In the genomic region with DNA sequence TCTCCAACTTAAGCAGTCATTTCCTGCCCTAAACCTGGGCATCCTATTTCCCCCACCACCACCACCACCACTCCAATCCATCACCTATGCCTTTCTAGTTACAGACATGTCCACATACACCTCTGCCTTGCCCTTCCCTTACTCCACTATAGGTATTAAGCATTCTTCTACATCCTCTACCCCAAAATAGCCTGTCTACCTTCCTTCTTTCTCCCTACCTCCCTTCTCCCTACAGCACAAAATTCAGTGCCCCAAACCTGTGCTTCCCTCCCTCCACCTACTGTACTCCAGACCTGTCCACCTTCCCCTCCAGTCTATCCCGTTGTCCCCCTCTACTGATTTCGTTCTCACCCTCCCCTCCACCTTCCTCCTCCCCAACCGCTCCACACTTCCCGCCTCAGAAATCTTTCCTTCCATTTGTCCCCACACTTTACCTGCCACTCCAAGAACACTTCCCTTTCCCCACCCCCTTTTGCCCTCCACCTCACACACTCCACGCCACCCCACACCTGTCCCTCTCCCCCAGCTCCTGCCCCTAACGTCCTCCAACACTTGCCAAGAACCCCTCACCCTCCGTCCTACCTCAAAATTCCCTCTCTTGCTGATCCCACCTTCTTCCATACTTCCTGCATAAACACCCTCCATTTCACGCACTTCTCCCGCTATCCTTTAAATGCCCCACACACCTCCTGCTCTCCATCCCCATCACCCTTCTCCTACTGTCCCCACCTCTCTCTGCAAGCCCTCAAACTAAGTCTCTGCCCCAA, we compare ENCODE assay signal across 1 cellular context.
TF ChIP-seq lines count a peak whose summit lies in the region.

No MANE protein-coding gene starts in this region.

TF ChIP-seq in HEK293, 187 proteins besides CTCF, POLR2A, EP300 and RAD21 (continued from another document):
- TF ChIP-seq MZF1 (tag by site-specific recombination; IDR thresholded peaks at IDR 0.05; ENCODE audit: borderline replicate concordance) = no peak
- no peak for TF ChIP-seq ZNF521 (tag by site-specific recombination; IDR thresholded peaks at IDR 0.05)
- TF ChIP-seq SCRT1 (tag by site-specific recombination; IDR thresholded peaks at IDR 0.05; ENCODE audit: borderline replicate concordance) = no peak
- TF ChIP-seq ZNF610 (tag by site-specific recombination; IDR thresholded peaks at IDR 0.05; ENCODE audit: borderline replicate concordance) = no peak
- no peak for TF ChIP-seq ZNF138 (tag by site-specific recombination; IDR thresholded peaks at IDR 0.05; ENCODE audit: borderline replicate concordance)
- no peak for TF ChIP-seq RBAK (tag by site-specific recombination; IDR thresholded peaks at IDR 0.05)
- TF ChIP-seq, protein P1, sequence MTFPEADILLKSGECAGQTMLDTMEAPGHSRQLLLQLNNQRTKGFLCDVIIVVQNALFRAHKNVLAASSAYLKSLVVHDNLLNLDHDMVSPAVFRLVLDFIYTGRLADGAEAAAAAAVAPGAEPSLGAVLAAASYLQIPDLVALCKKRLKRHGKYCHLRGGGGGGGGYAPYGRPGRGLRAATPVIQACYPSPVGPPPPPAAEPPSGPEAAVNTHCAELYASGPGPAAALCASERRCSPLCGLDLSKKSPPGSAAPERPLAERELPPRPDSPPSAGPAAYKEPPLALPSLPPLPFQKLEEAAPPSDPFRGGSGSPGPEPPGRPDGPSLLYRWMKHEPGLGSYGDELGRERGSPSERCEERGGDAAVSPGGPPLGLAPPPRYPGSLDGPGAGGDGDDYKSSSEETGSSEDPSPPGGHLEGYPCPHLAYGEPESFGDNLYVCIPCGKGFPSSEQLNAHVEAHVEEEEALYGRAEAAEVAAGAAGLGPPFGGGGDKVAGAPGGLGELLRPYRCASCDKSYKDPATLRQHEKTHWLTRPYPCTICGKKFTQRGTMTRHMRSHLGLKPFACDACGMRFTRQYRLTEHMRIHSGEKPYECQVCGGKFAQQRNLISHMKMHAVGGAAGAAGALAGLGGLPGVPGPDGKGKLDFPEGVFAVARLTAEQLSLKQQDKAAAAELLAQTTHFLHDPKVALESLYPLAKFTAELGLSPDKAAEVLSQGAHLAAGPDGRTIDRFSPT (tag by site-specific recombination; IDR thresholded peaks at IDR 0.05) = no peak
- TF ChIP-seq TCF7L2 (IDR thresholded peaks at IDR 0.05; ENCODE audit: borderline replicate concordance, low read depth, low read length) = no peak
- no peak for TF ChIP-seq ZNF184 (tag by site-specific recombination; IDR thresholded peaks at IDR 0.05)
- TF ChIP-seq, protein P2, sequence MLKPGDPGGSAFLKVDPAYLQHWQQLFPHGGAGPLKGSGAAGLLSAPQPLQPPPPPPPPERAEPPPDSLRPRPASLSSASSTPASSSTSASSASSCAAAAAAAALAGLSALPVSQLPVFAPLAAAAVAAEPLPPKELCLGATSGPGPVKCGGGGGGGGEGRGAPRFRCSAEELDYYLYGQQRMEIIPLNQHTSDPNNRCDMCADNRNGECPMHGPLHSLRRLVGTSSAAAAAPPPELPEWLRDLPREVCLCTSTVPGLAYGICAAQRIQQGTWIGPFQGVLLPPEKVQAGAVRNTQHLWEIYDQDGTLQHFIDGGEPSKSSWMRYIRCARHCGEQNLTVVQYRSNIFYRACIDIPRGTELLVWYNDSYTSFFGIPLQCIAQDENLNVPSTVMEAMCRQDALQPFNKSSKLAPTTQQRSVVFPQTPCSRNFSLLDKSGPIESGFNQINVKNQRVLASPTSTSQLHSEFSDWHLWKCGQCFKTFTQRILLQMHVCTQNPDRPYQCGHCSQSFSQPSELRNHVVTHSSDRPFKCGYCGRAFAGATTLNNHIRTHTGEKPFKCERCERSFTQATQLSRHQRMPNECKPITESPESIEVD (tag by site-specific recombination; IDR thresholded peaks at IDR 0.05) = no peak
- TF ChIP-seq, protein P3, sequence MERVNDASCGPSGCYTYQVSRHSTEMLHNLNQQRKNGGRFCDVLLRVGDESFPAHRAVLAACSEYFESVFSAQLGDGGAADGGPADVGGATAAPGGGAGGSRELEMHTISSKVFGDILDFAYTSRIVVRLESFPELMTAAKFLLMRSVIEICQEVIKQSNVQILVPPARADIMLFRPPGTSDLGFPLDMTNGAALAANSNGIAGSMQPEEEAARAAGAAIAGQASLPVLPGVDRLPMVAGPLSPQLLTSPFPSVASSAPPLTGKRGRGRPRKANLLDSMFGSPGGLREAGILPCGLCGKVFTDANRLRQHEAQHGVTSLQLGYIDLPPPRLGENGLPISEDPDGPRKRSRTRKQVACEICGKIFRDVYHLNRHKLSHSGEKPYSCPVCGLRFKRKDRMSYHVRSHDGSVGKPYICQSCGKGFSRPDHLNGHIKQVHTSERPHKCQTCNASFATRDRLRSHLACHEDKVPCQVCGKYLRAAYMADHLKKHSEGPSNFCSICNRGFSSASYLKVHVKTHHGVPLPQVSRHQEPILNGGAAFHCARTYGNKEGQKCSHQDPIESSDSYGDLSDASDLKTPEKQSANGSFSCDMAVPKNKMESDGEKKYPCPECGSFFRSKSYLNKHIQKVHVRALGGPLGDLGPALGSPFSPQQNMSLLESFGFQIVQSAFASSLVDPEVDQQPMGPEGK (tag by site-specific recombination; IDR thresholded peaks at IDR 0.05) = peak; percentile 41; the same call in 1 of the 2 replicates
- TF ChIP-seq HOXA7 (CRISPR knock-in tag; IDR thresholded peaks at IDR 0.05; ENCODE audit: borderline replicate concordance) = no peak
- no peak for TF ChIP-seq ZNF555 (tag by site-specific recombination; conservative IDR thresholded peaks at IDR 0.05)
- no peak for TF ChIP-seq GLI2 (tag by site-specific recombination; IDR thresholded peaks at IDR 0.05; ENCODE audit: borderline replicate concordance, low read depth)
- no peak for TF ChIP-seq SCRT2 (tag by site-specific recombination; IDR thresholded peaks at IDR 0.05)
- no peak for TF ChIP-seq HOXD13 (CRISPR knock-in tag; IDR thresholded peaks at IDR 0.05; ENCODE audit: borderline replicate concordance)
- no peak for TF ChIP-seq ZSCAN16 (tag by site-specific recombination; IDR thresholded peaks at IDR 0.05)
- no peak for TF ChIP-seq ZNF112 (tag by site-specific recombination; IDR thresholded peaks at IDR 0.05)
- TF ChIP-seq, protein P4, sequence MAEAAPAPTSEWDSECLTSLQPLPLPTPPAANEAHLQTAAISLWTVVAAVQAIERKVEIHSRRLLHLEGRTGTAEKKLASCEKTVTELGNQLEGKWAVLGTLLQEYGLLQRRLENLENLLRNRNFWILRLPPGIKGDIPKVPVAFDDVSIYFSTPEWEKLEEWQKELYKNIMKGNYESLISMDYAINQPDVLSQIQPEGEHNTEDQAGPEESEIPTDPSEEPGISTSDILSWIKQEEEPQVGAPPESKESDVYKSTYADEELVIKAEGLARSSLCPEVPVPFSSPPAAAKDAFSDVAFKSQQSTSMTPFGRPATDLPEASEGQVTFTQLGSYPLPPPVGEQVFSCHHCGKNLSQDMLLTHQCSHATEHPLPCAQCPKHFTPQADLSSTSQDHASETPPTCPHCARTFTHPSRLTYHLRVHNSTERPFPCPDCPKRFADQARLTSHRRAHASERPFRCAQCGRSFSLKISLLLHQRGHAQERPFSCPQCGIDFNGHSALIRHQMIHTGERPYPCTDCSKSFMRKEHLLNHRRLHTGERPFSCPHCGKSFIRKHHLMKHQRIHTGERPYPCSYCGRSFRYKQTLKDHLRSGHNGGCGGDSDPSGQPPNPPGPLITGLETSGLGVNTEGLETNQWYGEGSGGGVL (tag by site-specific recombination; IDR thresholded peaks at IDR 0.05) = peak; percentile 72
- TF ChIP-seq YY1 (tag by site-specific recombination; IDR thresholded peaks at IDR 0.05) = no peak
- TF ChIP-seq ZNF248 (tag by site-specific recombination; IDR thresholded peaks at IDR 0.05) = no peak
- TF ChIP-seq ZNF394 (tag by site-specific recombination; IDR thresholded peaks at IDR 0.05; ENCODE audit: borderline replicate concordance) = no peak
- 0 out of 2 replicates have a peak, but pooled peaks have one; percentile 9 for TF ChIP-seq ZNF76 (tag by site-specific recombination; IDR thresholded peaks at IDR 0.05; ENCODE audit: borderline replicate concordance, low read depth)
- no peak for TF ChIP-seq ZNF19 (tag by site-specific recombination; IDR thresholded peaks at IDR 0.05; ENCODE audit: low read depth)
- 0 out of 2 replicates have a peak, but pooled peaks have one; percentile 29 for TF ChIP-seq KLF8 (tag by site-specific recombination; IDR thresholded peaks at IDR 0.05)
- TF ChIP-seq, protein P5, sequence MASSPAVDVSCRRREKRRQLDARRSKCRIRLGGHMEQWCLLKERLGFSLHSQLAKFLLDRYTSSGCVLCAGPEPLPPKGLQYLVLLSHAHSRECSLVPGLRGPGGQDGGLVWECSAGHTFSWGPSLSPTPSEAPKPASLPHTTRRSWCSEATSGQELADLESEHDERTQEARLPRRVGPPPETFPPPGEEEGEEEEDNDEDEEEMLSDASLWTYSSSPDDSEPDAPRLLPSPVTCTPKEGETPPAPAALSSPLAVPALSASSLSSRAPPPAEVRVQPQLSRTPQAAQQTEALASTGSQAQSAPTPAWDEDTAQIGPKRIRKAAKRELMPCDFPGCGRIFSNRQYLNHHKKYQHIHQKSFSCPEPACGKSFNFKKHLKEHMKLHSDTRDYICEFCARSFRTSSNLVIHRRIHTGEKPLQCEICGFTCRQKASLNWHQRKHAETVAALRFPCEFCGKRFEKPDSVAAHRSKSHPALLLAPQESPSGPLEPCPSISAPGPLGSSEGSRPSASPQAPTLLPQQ (tag by site-specific recombination; IDR thresholded peaks at IDR 0.05) = no peak
- TF ChIP-seq ZNF585B (tag by site-specific recombination; IDR thresholded peaks at IDR 0.05) = no peak
- TF ChIP-seq, protein P6, sequence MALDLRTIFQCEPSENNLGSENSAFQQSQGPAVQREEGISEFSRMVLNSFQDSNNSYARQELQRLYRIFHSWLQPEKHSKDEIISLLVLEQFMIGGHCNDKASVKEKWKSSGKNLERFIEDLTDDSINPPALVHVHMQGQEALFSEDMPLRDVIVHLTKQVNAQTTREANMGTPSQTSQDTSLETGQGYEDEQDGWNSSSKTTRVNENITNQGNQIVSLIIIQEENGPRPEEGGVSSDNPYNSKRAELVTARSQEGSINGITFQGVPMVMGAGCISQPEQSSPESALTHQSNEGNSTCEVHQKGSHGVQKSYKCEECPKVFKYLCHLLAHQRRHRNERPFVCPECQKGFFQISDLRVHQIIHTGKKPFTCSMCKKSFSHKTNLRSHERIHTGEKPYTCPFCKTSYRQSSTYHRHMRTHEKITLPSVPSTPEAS (tag by site-specific recombination; IDR thresholded peaks at IDR 0.05) = no peak
- TF ChIP-seq ZNF571 (tag by site-specific recombination; IDR thresholded peaks at IDR 0.05) = no peak
- no peak for TF ChIP-seq EGR2 (tag by site-specific recombination; IDR thresholded peaks at IDR 0.05; ENCODE audit: low read depth)
- no peak; the same call in 1 of the 2 replicates for TF ChIP-seq SP3 (tag by site-specific recombination; IDR thresholded peaks at IDR 0.05)
- TF ChIP-seq, protein P7, sequence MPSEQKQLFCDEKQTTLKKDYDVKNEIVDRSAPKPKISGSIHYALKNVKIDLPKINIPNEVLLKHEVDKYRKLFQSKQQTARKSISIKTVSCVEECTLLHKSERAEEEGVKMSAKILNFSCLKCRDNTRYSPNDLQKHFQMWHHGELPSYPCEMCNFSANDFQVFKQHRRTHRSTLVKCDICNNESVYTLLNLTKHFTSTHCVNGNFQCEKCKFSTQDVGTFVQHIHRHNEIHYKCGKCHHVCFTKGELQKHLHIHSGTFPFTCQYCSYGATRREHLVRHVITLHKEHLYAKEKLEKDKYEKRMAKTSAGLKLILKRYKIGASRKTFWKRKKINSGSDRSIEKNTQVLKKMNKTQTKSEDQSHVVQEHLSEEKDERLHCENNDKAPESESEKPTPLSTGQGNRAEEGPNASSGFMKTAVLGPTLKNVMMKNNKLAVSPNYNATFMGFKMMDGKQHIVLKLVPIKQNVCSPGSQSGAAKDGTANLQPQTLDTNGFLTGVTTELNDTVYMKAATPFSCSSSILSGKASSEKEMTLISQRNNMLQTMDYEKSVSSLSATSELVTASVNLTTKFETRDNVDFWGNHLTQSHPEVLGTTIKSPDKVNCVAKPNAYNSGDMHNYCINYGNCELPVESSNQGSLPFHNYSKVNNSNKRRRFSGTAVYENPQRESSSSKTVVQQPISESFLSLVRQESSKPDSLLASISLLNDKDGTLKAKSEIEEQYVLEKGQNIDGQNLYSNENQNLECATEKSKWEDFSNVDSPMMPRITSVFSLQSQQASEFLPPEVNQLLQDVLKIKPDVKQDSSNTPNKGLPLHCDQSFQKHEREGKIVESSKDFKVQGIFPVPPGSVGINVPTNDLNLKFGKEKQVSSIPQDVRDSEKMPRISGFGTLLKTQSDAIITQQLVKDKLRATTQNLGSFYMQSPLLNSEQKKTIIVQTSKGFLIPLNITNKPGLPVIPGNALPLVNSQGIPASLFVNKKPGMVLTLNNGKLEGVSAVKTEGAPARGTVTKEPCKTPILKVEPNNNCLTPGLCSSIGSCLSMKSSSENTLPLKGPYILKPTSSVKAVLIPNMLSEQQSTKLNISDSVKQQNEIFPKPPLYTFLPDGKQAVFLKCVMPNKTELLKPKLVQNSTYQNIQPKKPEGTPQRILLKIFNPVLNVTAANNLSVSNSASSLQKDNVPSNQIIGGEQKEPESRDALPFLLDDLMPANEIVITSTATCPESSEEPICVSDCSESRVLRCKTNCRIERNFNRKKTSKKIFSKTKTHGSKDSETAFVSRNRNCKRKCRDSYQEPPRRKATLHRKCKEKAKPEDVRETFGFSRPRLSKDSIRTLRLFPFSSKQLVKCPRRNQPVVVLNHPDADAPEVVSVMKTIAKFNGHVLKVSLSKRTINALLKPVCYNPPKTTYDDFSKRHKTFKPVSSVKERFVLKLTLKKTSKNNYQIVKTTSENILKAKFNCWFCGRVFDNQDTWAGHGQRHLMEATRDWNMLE (tag by site-specific recombination; conservative IDR thresholded peaks at IDR 0.05; ENCODE audit: low read depth) = no peak
- TF ChIP-seq, protein P8, sequence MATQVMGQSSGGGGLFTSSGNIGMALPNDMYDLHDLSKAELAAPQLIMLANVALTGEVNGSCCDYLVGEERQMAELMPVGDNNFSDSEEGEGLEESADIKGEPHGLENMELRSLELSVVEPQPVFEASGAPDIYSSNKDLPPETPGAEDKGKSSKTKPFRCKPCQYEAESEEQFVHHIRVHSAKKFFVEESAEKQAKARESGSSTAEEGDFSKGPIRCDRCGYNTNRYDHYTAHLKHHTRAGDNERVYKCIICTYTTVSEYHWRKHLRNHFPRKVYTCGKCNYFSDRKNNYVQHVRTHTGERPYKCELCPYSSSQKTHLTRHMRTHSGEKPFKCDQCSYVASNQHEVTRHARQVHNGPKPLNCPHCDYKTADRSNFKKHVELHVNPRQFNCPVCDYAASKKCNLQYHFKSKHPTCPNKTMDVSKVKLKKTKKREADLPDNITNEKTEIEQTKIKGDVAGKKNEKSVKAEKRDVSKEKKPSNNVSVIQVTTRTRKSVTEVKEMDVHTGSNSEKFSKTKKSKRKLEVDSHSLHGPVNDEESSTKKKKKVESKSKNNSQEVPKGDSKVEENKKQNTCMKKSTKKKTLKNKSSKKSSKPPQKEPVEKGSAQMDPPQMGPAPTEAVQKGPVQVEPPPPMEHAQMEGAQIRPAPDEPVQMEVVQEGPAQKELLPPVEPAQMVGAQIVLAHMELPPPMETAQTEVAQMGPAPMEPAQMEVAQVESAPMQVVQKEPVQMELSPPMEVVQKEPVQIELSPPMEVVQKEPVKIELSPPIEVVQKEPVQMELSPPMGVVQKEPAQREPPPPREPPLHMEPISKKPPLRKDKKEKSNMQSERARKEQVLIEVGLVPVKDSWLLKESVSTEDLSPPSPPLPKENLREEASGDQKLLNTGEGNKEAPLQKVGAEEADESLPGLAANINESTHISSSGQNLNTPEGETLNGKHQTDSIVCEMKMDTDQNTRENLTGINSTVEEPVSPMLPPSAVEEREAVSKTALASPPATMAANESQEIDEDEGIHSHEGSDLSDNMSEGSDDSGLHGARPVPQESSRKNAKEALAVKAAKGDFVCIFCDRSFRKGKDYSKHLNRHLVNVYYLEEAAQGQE (tag by site-specific recombination; IDR thresholded peaks at IDR 0.05) = no peak
- peak; percentile 86 for TF ChIP-seq ZNF366 (tag by site-specific recombination; conservative IDR thresholded peaks at IDR 0.05)
